In the genomic region with DNA sequence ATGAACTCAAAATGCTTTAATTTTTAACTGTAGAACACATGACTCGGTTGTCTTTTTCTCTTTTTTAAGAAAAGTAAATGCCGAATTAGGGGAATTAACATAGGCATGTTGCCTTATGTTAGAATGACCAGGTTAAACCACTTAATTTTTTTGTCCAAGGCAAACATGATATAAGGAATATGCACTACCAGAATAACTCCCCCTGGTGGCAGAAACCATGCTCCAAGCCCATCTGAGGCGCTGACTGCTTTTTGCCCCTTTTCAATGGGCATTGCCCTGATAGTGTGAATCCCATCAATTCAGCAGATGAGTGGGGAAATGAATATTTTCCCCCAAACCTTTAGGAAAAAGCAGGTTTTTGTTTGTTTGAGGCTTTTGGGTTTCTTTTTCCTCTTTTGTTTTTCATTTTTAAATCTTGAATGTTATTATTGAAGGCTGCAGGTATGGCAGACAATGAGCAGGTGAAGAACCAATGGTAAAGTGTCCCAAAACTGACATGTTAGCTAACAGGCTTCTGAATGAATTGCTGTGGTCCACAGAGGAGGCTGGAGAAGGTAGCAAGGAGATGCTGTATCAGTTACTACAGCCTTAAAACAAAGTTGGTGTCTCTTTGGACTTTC, we compare ENCODE assay signal across 8 cellular contexts.
DNase-seq lines count a peak whose midpoint lies in the region; ATAC-seq and TF ChIP-seq lines count a peak whose summit lies in the region.

No MANE protein-coding gene starts in this region.

- intact Hi-C loops in left cardiac atrium (cut with DNase I): loop anchor here (2.0 to 10.0 kb wide), 3 partner anchors 275 to 511 kb away; partner anchors contain the start of gene SORCS3 (in 1 of the 2)

- H3K27ac ChIP-seq in AG04450 (ENCODE audit: low read depth, low read length) (no peak overlapping the region), VCaP (peak overlapping the region; percentile 19; the same call in 1 of the 2 replicates)

- POLR2A ChIA-PET in AG04450 (lab: Yijun Ruan, JAX): no interaction called here

- CTCF ChIA-PET in AG04450 (lab: Charles Lee): interaction anchor here (0.6 kb wide), 1 partner anchor 746 kb away, joined by 3 read pairs; no protein-coding TSS in a partner anchor

- H3K4me3 ChIP-seq in AG04450 (ENCODE audit: low read depth, low read length) (no peak overlapping the region), GM06990 (replicated peaks; ENCODE audit: low read depth, low read length) (no peak overlapping the region)

- ATAC-seq in left cardiac atrium (no peak), HG02588 (IDR thresholded peaks at IDR 0.05; ENCODE audit: unreplicated experiment) (no peak), HG02973 (IDR thresholded peaks at IDR 0.05; ENCODE audit: unreplicated experiment) (no peak)

- DNase-seq in AG04450 (ENCODE audit: low read depth, low spot score) (no peak), GM06990 (ENCODE audit: extremely low read depth, insufficient read length) (no peak), HT1080 (ENCODE audit: low read depth) (peak; percentile 43), left cardiac atrium (peak; percentile 24)
- DNase-seq in stimulated activated CD4-positive, alpha-beta T cell treated with anti-CD3 and anti-CD28 coated beads, Interleukin-2, amount 100 ng/mL, for 24 hours: peak; percentile 30 to 41

- no peaks in the 10 kb centered on the region for H3K36me3 ChIP-seq in GM06990 (ENCODE audit: control insufficient read depth, insufficient read depth, low read length)

- TF ChIP-seq CTCF in AG04450 (IDR thresholded peaks at IDR 0.05; ENCODE audit: low read depth, low read length) (peak; percentile 31; the same call in 1 of the 2 replicates), GM06990 (IDR thresholded peaks at IDR 0.05; ENCODE audit: insufficient read depth, low read length, poor library complexity, severe bottlenecking) (peak; percentile 75), VCaP (conservative IDR thresholded peaks at IDR 0.05) (peak; percentile 84)

- peaks cover 20% of the 10 kb centered on the region for H3K9me3 ChIP-seq in AG04450 (ENCODE audit: control insufficient read depth, insufficient read depth, low read length)

- H3K27me3 ChIP-seq in AG04450 (ENCODE audit: control insufficient read depth, insufficient read depth, low read length) (no peaks in the 10 kb centered on the region), GM06990 (replicated peaks; ENCODE audit: control insufficient read depth, insufficient read depth, low read length) (no peaks in the 10 kb centered on the region)

Comparison
In these comparisons a context has a peak if more than half of its experiments do, and no peak if none do; other contexts are left out.
1. DNase-seq: peak in HT1080 (single experiment), left cardiac atrium (single experiment) and stimulated activated CD4-positive, alpha-beta T cell treated with anti-CD3 and anti-CD28 coated beads, Interleukin-2, amount 100 ng/mL, for 24 hours (2 of 2); none in AG04450 (single experiment) and GM06990 (single experiment).
2. CTCF ChIP-seq: peak in every context shown above with its lines; median percentile 84 in VCaP; 75 in GM06990; 31 in AG04450.